ENCODE assay signal across 14 cellular contexts in the genomic region with DNA sequence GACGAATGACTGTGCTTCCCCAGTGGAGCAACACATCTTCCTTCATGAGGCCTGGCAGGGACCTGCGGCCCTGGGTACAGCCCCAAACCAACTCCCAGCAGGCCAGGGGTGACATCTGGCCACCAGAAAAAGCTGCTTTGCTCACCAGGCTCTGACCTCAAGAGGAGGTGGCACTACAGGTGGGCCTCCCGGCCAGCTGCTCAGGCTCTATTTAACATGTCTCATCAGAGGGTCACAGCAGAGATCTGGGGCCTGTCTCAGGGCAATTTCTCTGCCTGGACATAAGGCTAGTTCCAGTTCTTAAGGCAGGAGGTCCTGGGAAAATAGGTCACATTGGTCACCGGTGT.
DNase-seq lines count a peak whose midpoint lies in the region; ATAC-seq and TF ChIP-seq lines count a peak whose summit lies in the region.
"Had no signal": no experiment of that assay in that cellular context is flagged by ENCODE, and none has a peak within 500 bp of the region (broad histone marks: within the 10 kb centered on the region; RNA-seq: fewer than 3 reads in every experiment).

No MANE protein-coding gene starts in this region.

- TF ChIP-seq CTCF in WERI-Rb-1 (IDR thresholded peaks at IDR 0.05; ENCODE audit: low read depth, low read length) (no peak), left ventricle myocardium inferior (IDR thresholded peaks at IDR 0.05; ENCODE audit: borderline replicate concordance) (no peak)

- peak overlapping the region; percentile 19; the same call in 1 of the 2 replicates for H3K4me2 ChIP-seq in BLaER1

- H3K9ac ChIP-seq in BLaER1: no peak overlapping the region
- H3K9ac ChIP-seq: GM23248 had no signal

- no peaks in the 10 kb centered on the region for H4K20me1 ChIP-seq in BLaER1

- no peaks in the 10 kb centered on the region for H3K36me3 ChIP-seq in BLaER1
- no peaks in the 10 kb centered on the region for H3K36me3 ChIP-seq in WERI-Rb-1
- no peaks in the 10 kb centered on the region for H3K36me3 ChIP-seq in left ventricle myocardium inferior

- H3K36me3 Mint-ChIP-seq in activated naive CD8-positive, alpha-beta T cell treated with anti-CD3 and anti-CD28 coated beads, Interleukin-2, amount 50 U/mL, for 24 hours (ENCODE audit: low read depth): no peaks in the 10 kb centered on the region
- no peaks in the 10 kb centered on the region for H3K36me3 Mint-ChIP-seq in activated naive CD8-positive, alpha-beta T cell treated with anti-CD3 and anti-CD28 coated beads for 36 hours
- H3K36me3 Mint-ChIP-seq: CD4-positive, CD25-positive, alpha-beta regulatory T cell; CD8-positive, alpha-beta T cell had no signal

- H3K9me3 ChIP-seq in BLaER1 (no peaks in the 10 kb centered on the region), WERI-Rb-1 (ENCODE audit: severe bottlenecking) (peaks cover 2% of the 10 kb centered on the region), left ventricle myocardium inferior (replicated peaks) (no peaks in the 10 kb centered on the region)
- H3K9me3 ChIP-seq: Caco-2 had no signal

- no peaks in the 10 kb centered on the region for H3K4me1 Mint-ChIP-seq in activated naive CD8-positive, alpha-beta T cell treated with anti-CD3 and anti-CD28 coated beads, Interleukin-2, amount 50 U/mL, for 24 hours
- no peaks in the 10 kb centered on the region for H3K4me1 Mint-ChIP-seq in activated naive CD8-positive, alpha-beta T cell treated with anti-CD3 and anti-CD28 coated beads for 36 hours
- H3K4me1 Mint-ChIP-seq: CD4-positive, CD25-positive, alpha-beta regulatory T cell had no signal

- no peak overlapping the region for H3K27ac Mint-ChIP-seq in activated naive CD8-positive, alpha-beta T cell treated with anti-CD3 and anti-CD28 coated beads, Interleukin-2, amount 50 U/mL, for 24 hours
- H3K27ac Mint-ChIP-seq in activated naive CD8-positive, alpha-beta T cell treated with anti-CD3 and anti-CD28 coated beads for 36 hours: no peak overlapping the region
- H3K27ac Mint-ChIP-seq: CD4-positive, CD25-positive, alpha-beta regulatory T cell; CD8-positive, alpha-beta T cell had no signal

- ATAC-seq in activated naive CD8-positive, alpha-beta T cell treated with anti-CD3 and anti-CD28 coated beads, Interleukin-2, amount 50 U/mL, for 24 hours: peak; percentile 5
- ATAC-seq: CD8-positive, alpha-beta T cell had no signal

- H3K4me1 ChIP-seq in BLaER1 (peaks cover 51% of the 10 kb centered on the region), left ventricle myocardium inferior (no peaks in the 10 kb centered on the region)
- H3K4me1 ChIP-seq: Caco-2 had no signal

- H3K4me3 ChIP-seq in BLaER1 (no peak overlapping the region), WERI-Rb-1 (ENCODE audit: low read depth, low read length) (no peak overlapping the region), left ventricle myocardium inferior (no peak overlapping the region)
- H3K4me3 ChIP-seq: GM23248 had no signal

- H3K27ac ChIP-seq in BLaER1 (no peak overlapping the region), WERI-Rb-1 (peak overlapping the region; percentile 81), left ventricle myocardium inferior (replicated peaks) (no peak overlapping the region)
- H3K27ac ChIP-seq: C4-2B, GM23248 had no signal

- H3K27me3 Mint-ChIP-seq in activated naive CD8-positive, alpha-beta T cell treated with anti-CD3 and anti-CD28 coated beads, Interleukin-2, amount 50 U/mL, for 24 hours: no peaks in the 10 kb centered on the region
- H3K27me3 Mint-ChIP-seq in activated naive CD8-positive, alpha-beta T cell treated with anti-CD3 and anti-CD28 coated beads for 36 hours: no peaks in the 10 kb centered on the region
- H3K27me3 Mint-ChIP-seq: CD4-positive, CD25-positive, alpha-beta regulatory T cell had no signal

- H3K9me3 Mint-ChIP-seq in activated naive CD8-positive, alpha-beta T cell treated with anti-CD3 and anti-CD28 coated beads, Interleukin-2, amount 50 U/mL, for 24 hours: no peaks in the 10 kb centered on the region
- H3K9me3 Mint-ChIP-seq in activated naive CD8-positive, alpha-beta T cell treated with anti-CD3 and anti-CD28 coated beads for 36 hours: no peaks in the 10 kb centered on the region

- H3K27me3 ChIP-seq in BLaER1 (no peaks in the 10 kb centered on the region), WERI-Rb-1 (ENCODE audit: insufficient read depth, low read depth, severe bottlenecking) (no peaks in the 10 kb centered on the region), left ventricle myocardium inferior (ENCODE audit: low read depth) (no peaks in the 10 kb centered on the region)

- intact Hi-C loops in left ventricle myocardium inferior (cut with micrococcal nuclease): no loop called here

- DNase-seq in activated naive CD8-positive, alpha-beta T cell treated with anti-CD3 and anti-CD28 coated beads, Interleukin-2, amount 50 U/mL, for 24 hours: no peak
- no peak for DNase-seq in activated naive CD8-positive, alpha-beta T cell treated with anti-CD3 and anti-CD28 coated beads for 36 hours
- DNase-seq in G401 (ENCODE audit: low spot score): peak; percentile 42
- DNase-seq in WERI-Rb-1: peak; percentile 87
- no peak for DNase-seq in NCI-H524 (lab: John Stamatoyannopoulos, UW)
- no peak for DNase-seq in left ventricle myocardium inferior
- DNase-seq in NCI-H2081 (lab: John Stamatoyannopoulos, UW): no peak
- DNase-seq: CD4-positive, CD25-positive, alpha-beta regulatory T cell; CD8-positive, alpha-beta T cell; DMS79 treated with DMSO at 0.1 percent for 48 hours had no signal

- in situ Hi-C loops in G401 (cut with HindIII; ENCODE audit: low sequenced_read_pairs): no loop called here

- no peak overlapping the region for H3K4me3 Mint-ChIP-seq in activated naive CD8-positive, alpha-beta T cell treated with anti-CD3 and anti-CD28 coated beads, Interleukin-2, amount 50 U/mL, for 24 hours
- no peak overlapping the region for H3K4me3 Mint-ChIP-seq in activated naive CD8-positive, alpha-beta T cell treated with anti-CD3 and anti-CD28 coated beads for 36 hours
- H3K4me3 Mint-ChIP-seq: CD4-positive, CD25-positive, alpha-beta regulatory T cell; CD8-positive, alpha-beta T cell had no signal

Comparison
In these comparisons a context has a peak if more than half of its experiments do, and no peak if none do; other contexts are left out.
1. DNase-seq: peak in G401 (single experiment) and WERI-Rb-1 (single experiment); none in activated naive CD8-positive, alpha-beta T cell treated with anti-CD3 and anti-CD28 coated beads, Interleukin-2, amount 50 U/mL, for 24 hours (single experiment), activated naive CD8-positive, alpha-beta T cell treated with anti-CD3 and anti-CD28 coated beads for 36 hours (single experiment), NCI-H524 (0 of 2), left ventricle myocardium inferior (single experiment) and NCI-H2081 (0 of 2).